2 cellular contexts compared by ENCODE assay signal in genomic region chr12:108656247-108656646, GRCh38. TPM values are rescaled to one million over a fixed set of nuclear protein-coding genes. Genes with fewer than 3 reads are reported as not detected.
"Had no signal": no experiment of that assay in that cellular context is flagged by ENCODE, and none has a peak within 500 bp of the region (broad histone marks: within the 10 kb centered on the region; RNA-seq: fewer than 3 reads in every experiment).

No MANE protein-coding gene starts in this region.

RNA-seq across cellular contexts. Expression of gene TMEM119, which starts 58.4 kb away (rescaled TPM):
- total RNA-seq: natural killer cell treated with Interleukin-12 subunit alpha and Interleukin-12 subunit beta and Interleukin-15 and Interleukin-18, amount 100 ng/mL, for 72 hours; pulmonary artery endothelial cell had no signal
